In the genomic region with DNA sequence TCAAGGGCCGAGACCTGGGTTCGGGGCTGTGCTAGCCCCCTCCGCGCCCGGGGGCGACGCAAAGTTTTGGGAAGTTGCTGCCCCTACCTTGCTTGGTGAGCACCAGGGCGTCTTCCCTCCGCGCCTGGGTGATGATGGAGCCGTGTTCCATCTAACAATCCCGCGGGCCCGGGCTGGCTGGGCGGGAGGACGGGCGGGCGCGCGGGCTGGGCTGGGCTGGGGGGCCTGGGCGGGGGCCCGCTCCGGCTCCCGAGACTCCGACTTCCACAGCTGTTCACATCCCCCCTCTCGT, we compare ENCODE assay signal across 8 cellular contexts. TPM values are rescaled to one million over a fixed set of nuclear protein-coding genes. Genes with fewer than 3 reads are reported as not detected.
A peak's percentile ranks its signal among the peaks of the same experiment; 100 is the strongest.
DNase-seq lines count a peak whose midpoint lies in the region; ATAC-seq, FAIRE-seq and TF ChIP-seq lines count a peak whose summit lies in the region.

No MANE protein-coding gene starts in this region.

- FAIRE-seq in H54 (lab: Jason Lieb, UNC): no peak

- TF ChIP-seq CTCF in GM06990 (IDR thresholded peaks at IDR 0.05; ENCODE audit: insufficient read depth, low read length, poor library complexity, severe bottlenecking): no peak

- peak overlapping the region; percentile 68 for H2BK12ac ChIP-seq in neuronal stem cell (ENCODE audit: low read length)

- peaks cover 2% of the 10 kb centered on the region for H3K79me1 ChIP-seq in neuronal stem cell (ENCODE audit: low read depth, low read length)

- H3K36me3 ChIP-seq in GM06990 (ENCODE audit: control insufficient read depth, insufficient read depth, low read length) (no peaks in the 10 kb centered on the region), SJSA1 (peaks cover 51% of the 10 kb centered on the region), neuronal stem cell (replicated peaks in 1 of 2; ENCODE audit: control insufficient read depth in 2 of 2, insufficient read depth in 2 of 2, low read length in 2 of 2) (peaks cover 0 to 24% of the 10 kb centered on the region in 2 donors)

- no peak overlapping the region for H4K8ac ChIP-seq in neuronal stem cell (ENCODE audit: low read depth, low read length)

- peak overlapping the region; percentile 98 for H2AFZ ChIP-seq in neuronal stem cell (ENCODE audit: low read length)

- peak overlapping the region; percentile 95 for H2BK5ac ChIP-seq in neuronal stem cell (ENCODE audit: low read length)

- H3K4me3 ChIP-seq in GM06990 (replicated peaks; ENCODE audit: low read depth, low read length) (peak overlapping the region; percentile 91), SJSA1 (peak overlapping the region; percentile 84), neuronal stem cell (ENCODE audit: low read length in 2 of 2) (peak overlapping the region; percentile 87 to 96)

- H2AK5ac ChIP-seq in neuronal stem cell (ENCODE audit: low read depth, low read length): peak overlapping the region; percentile 87

- H3K27ac ChIP-seq in SJSA1 (peak overlapping the region; percentile 81), epithelial cell of prostate (peak overlapping the region; percentile 90), neuronal stem cell (replicated peaks; ENCODE audit: low read length) (peak overlapping the region; percentile 99)

- H4K91ac ChIP-seq in neuronal stem cell (ENCODE audit: low read depth, low read length, poor library complexity): no peak overlapping the region

- H3K9ac ChIP-seq in neuronal stem cell (ENCODE audit: low read depth, low read length, poor library complexity): peak overlapping the region; percentile 92

- H3K23ac ChIP-seq in neuronal stem cell (ENCODE audit: low read depth, low read length, poor library complexity): peak overlapping the region; percentile 86

- H2BK15ac ChIP-seq in neuronal stem cell (ENCODE audit: low read length): peak overlapping the region; percentile 60

- H3K27me3 ChIP-seq in GM06990 (replicated peaks; ENCODE audit: control insufficient read depth, insufficient read depth, low read length) (no peaks in the 10 kb centered on the region), SJSA1 (replicated peaks) (peaks cover under 1% of the 10 kb centered on the region), neuronal stem cell (ENCODE audit: control insufficient read depth in 3 of 3, insufficient read depth in 3 of 3, low read depth in 1 of 3, low read length in 3 of 3) (no peaks in the 10 kb centered on the region)

- DNase-seq in GM06990 (ENCODE audit: extremely low read depth, insufficient read length): no peak
- DNase-seq in SJSA1 (ENCODE audit: low read depth in 1 of 2, low spot score in 2 of 2): no peak
- DNase-seq in epithelial cell of prostate (ENCODE audit: low read depth, low spot score): no peak
- no peak for DNase-seq in neuronal stem cell (ENCODE audit: low spot score)
- DNase-seq in OCI-M1 (lab: John Stamatoyannopoulos, UW): no peak
- DNase-seq in stimulated activated CD4-positive, alpha-beta T cell treated with anti-CD3 and anti-CD28 coated beads, Interleukin-15, amount 100 ng/mL, for 24 hours: no peak
- no peak for DNase-seq in H54 (ENCODE audit: insufficient read length, low spot score)

- H3K4me1 ChIP-seq in SJSA1 (replicated peaks) (peaks cover 45% of the 10 kb centered on the region), neuronal stem cell (ENCODE audit: control insufficient read depth in 2 of 2, insufficient read depth in 1 of 2, low read depth in 1 of 2, low read length in 2 of 2) (peaks cover 28 to 32% of the 10 kb centered on the region in 2 donors)

- no peak for TF ChIP-seq POLR2A in H54 (IDR thresholded peaks at IDR 0.05; ENCODE audit: low read depth, low read length)

- H3K14ac ChIP-seq in neuronal stem cell (ENCODE audit: low read length): no peak overlapping the region

- peak; percentile 3 for ATAC-seq in HG02571 (IDR thresholded peaks at IDR 0.05; ENCODE audit: unreplicated experiment)

- peak overlapping the region; percentile 90 for H3K18ac ChIP-seq in neuronal stem cell (ENCODE audit: low read length)

- no CpG with 5 or more reads among the region's 26 CpGs for WGBS in neuronal stem cell (ENCODE audit: extremely low coverage in 2 of 2, insufficient read length in 2 of 2, insufficient replicate concordance in 1 of 2), 2 donors

- peak overlapping the region; percentile 27 for H3K4ac ChIP-seq in neuronal stem cell (ENCODE audit: low read length)

- H2BK120ac ChIP-seq in neuronal stem cell (ENCODE audit: low read depth, low read length): peak overlapping the region; percentile 84

- H3K9me3 ChIP-seq in SJSA1 (replicated peaks): peaks cover 5% of the 10 kb centered on the region; the same call in 1 of the 2 replicates
- H3K9me3 ChIP-seq in neuronal stem cell (replicated peaks in 1 of 2; ENCODE audit: control insufficient read depth in 2 of 2, insufficient read depth in 1 of 2, low read depth in 1 of 2, low read length in 2 of 2): no peaks in the 10 kb centered on the region

- peak overlapping the region; percentile 54 for H3K4me2 ChIP-seq in neuronal stem cell (ENCODE audit: insufficient read depth, low read length, poor library complexity, severe bottlenecking)

RNA-seq across cellular contexts. Expression of a gene that starts 0.3 kb away (rescaled TPM):
- 420 and 508 TPM in 2 replicates for total RNA-seq in SJSA1 (2014; rRNA removed; shearing (Covaris generic))
- polyA plus RNA-seq in neuronal stem cell (2013, experiment 1 of 2): 72.5 TPM
- 71.9 TPM for polyA plus RNA-seq in neuronal stem cell (2013, experiment 2 of 2)

RNA-seq across cellular contexts. Expression of a gene that starts 27.7 kb away (rescaled TPM):
- total RNA-seq in SJSA1 (2014; rRNA removed; shearing (Covaris generic)): 6.0 and 6.6 TPM in 2 replicates
- polyA plus RNA-seq in neuronal stem cell (2013, experiment 1 of 2): 0.15 TPM
- 0.17 TPM for polyA plus RNA-seq in neuronal stem cell (2013, experiment 2 of 2)
